8 cellular contexts compared by ENCODE assay signal in genomic region chr16:21277927-21278706, GRCh38. TPM values are rescaled to one million over a fixed set of nuclear protein-coding genes. Genes with fewer than 3 reads are reported as not detected.
DNase-seq lines count a peak whose midpoint lies in the region; ATAC-seq and TF ChIP-seq lines count a peak whose summit lies in the region.

TSS of gene CRYM (minus strand) at chr16:21278290. CDS start at chr16:21278251, 39 bp downstream.

- intact Hi-C loops in body of pancreas (cut with DNase I) (no loop called here), spleen (cut with DNase I; ENCODE audit: low total_unique reads) (no loop called here)

- H3K9me3 ChIP-seq in RWPE2 (ENCODE audit: severe bottlenecking), result no peaks in the 10 kb centered on the region
- no peaks in the 10 kb centered on the region for H3K9me3 ChIP-seq in body of pancreas
- peaks cover 0 to 5% (median 0%) of the 10 kb centered on the region in 8 donors for H3K9me3 ChIP-seq in spleen

- DNase-seq in NCI-H146 (lab: John Stamatoyannopoulos, UW) (peak; percentile 17), NCI-H146 treated with DMSO at 0.1 percent for 48 hours (lab: John Stamatoyannopoulos, UW; ENCODE audit: unreplicated experiment) (no peak), HL-60 (ENCODE audit: low read depth in 1 of 2, low spot score in 1 of 2) (peak in 1 of 2 experiments; percentile 24), RWPE2 (ENCODE audit: low spot score) (no peak), body of pancreas (peak; percentile 56 to 76 (median 64)), iPS-NIHi7 (ENCODE audit: extremely low spot score) (peak; percentile 90), spleen (peak; percentile 89), NCI-H524 treated with DMSO at 0.1 percent for 48 hours (lab: John Stamatoyannopoulos, UW) (no peak)

- 1% methylated on average over 25 to 44 of the region's 46 CpGs for WGBS in body of pancreas, 2 donors
- 1 to 4% (median 2%) methylated on average over 22 to 46 of the region's 46 CpGs for WGBS in spleen, 5 donors

- H3K36me3 ChIP-seq in RWPE2 (ENCODE audit: low read depth) (no peaks in the 10 kb centered on the region), body of pancreas (replicated peaks in 1 of 2; ENCODE audit: insufficient read depth in 1 of 2, low read depth in 2 of 2) (no peaks in the 10 kb centered on the region), spleen (no peaks in the 10 kb centered on the region)

- TF ChIP-seq CTCF in HL-60 (IDR thresholded peaks at IDR 0.05; ENCODE audit: insufficient read depth, low read length), result peak; percentile 43
- TF ChIP-seq CTCF in RWPE2 (IDR thresholded peaks at IDR 0.05; ENCODE audit: poor library complexity, severe bottlenecking), result peak; percentile 67
- TF ChIP-seq CTCF in body of pancreas (IDR thresholded peaks at IDR 0.05), result peak; percentile 54 to 85 (median 68)
- peak; percentile 18 to 83 (median 63) for TF ChIP-seq CTCF in spleen (IDR thresholded peaks at IDR 0.05 in 8 of 11, conservative IDR thresholded peaks at IDR 0.05 in 3 of 11)

- H3K4me1 ChIP-seq in RWPE2 (ENCODE audit: insufficient read depth, poor library complexity, severe bottlenecking) (no peaks in the 10 kb centered on the region), body of pancreas (peaks cover 11% of the 10 kb centered on the region), spleen (peaks cover 6 to 23% (median 10%) of the 10 kb centered on the region in 6 donors)

- ATAC-seq in RWPE2 (ENCODE audit: low read depth), result peak; percentile 82
- peak; percentile 85 for ATAC-seq in body of pancreas

- H3K27ac ChIP-seq in HL-60 (replicated peaks) (no peak within 1 kb of the TSS), RWPE2 (ENCODE audit: poor library complexity, severe bottlenecking) (no peak within 1 kb of the TSS), body of pancreas (no peak within 1 kb of the TSS), spleen (no peak within 1 kb of the TSS)

- peaks cover 36% of the 10 kb centered on the region for H3K27me3 ChIP-seq in HL-60 (ENCODE audit: insufficient read depth, poor library complexity, severe bottlenecking)
- peaks cover 67% of the 10 kb centered on the region for H3K27me3 ChIP-seq in RWPE2 (ENCODE audit: insufficient read depth, poor library complexity, severe bottlenecking)
- H3K27me3 ChIP-seq in body of pancreas, result peaks cover 0 to 6% of the 10 kb centered on the region in 2 donors
- H3K27me3 ChIP-seq in spleen (replicated peaks in 1 of 7), result peaks cover 0 to 74% (median 26%) of the 10 kb centered on the region in 7 donors

- H3K4me3 ChIP-seq in HL-60 (replicated peaks; ENCODE audit: insufficient read depth, low read length), result peak within 1 kb of the TSS; percentile 35
- H3K4me3 ChIP-seq in RWPE2 (ENCODE audit: severe bottlenecking), result no peak within 1 kb of the TSS
- peak within 1 kb of the TSS in 1 of 2 donors; percentile 10 for H3K4me3 ChIP-seq in body of pancreas
- peak within 1 kb of the TSS; percentile 5 to 62 (median 24) for H3K4me3 ChIP-seq in spleen

- no peak for TF ChIP-seq POLR2A in body of pancreas (IDR thresholded peaks at IDR 0.05)
- TF ChIP-seq POLR2A in spleen (IDR thresholded peaks at IDR 0.05), result no peak

RNA-seq across cellular contexts. Expression of gene CRYM, which starts in this region (rescaled TPM):
- under 1 TPM in 1 of 2 donors, not detected in 1; 0.78 TPM for total RNA-seq in body of pancreas
- 1 to 10 TPM in 2 of 7 donors, under 1 TPM in 2, not detected in 3; 0.40 to 1.5 (median 0.93) TPM for total RNA-seq in spleen
- polyA plus RNA-seq in spleen, result under 1 TPM; 0.22 to 0.61 (median 0.26) TPM

Comparison
In these comparisons a context has a peak if more than half of its experiments do, and no peak if none do; other contexts are left out.
1. DNase-seq: peak in NCI-H146 (single experiment), iPS-NIHi7 (single experiment) and spleen (single experiment); none in NCI-H146 treated with DMSO at 0.1 percent for 48 hours (single experiment), RWPE2 (single experiment) and NCI-H524 treated with DMSO at 0.1 percent for 48 hours (single experiment).
2. Peak in DNase-seq and ATAC-seq in body of pancreas; RNA of the gene not detected or under 1 TPM.
3. Peak in every context shown above with its lines, with median percentiles within 50 percentile points of each other: CTCF ChIP-seq.